Comparison of ENCODE assay signal across 24 cellular contexts in genomic region chr9:96817973-96818372, GRCh38.
"Had no signal": no experiment of that assay in that cellular context is flagged by ENCODE, and none has a peak within 500 bp of the region (broad histone marks: within the 10 kb centered on the region; RNA-seq: fewer than 3 reads in every experiment).

No MANE protein-coding gene starts in this region.

- H3K36me3 ChIP-seq: prostate gland had no signal

- H3K4me3 ChIP-seq: dorsolateral prefrontal cortex, gastroesophageal sphincter, lower lobe of right lung, ovary, prostate gland, tibial nerve had no signal

- H3K27ac ChIP-seq: breast epithelium, dorsolateral prefrontal cortex, epithelial cell of prostate, gastroesophageal sphincter, lower lobe of right lung, ovary, prostate gland, tibial nerve had no signal

- H3K27me3 ChIP-seq: breast epithelium, dorsolateral prefrontal cortex, gastroesophageal sphincter, ovary, tibial nerve had no signal

- ATAC-seq: activated CD4-positive, alpha-beta T cell treated with anti-CD3 and anti-CD28 coated beads for 36 hours; activated T-helper 17 cell treated with anti-CD3 and anti-CD28 coated beads, Interleukin-2, amount 50 U/mL, for 72 hours; gastroesophageal sphincter; left colon; lower lobe of right lung; natural killer cell treated with Interleukin-12 subunit alpha and Interleukin-12 subunit beta and Interleukin-15 and Interleukin-18, amount 100 ng/mL, for 72 hours; stimulated activated naive CD8-positive, alpha-beta T cell treated with anti-CD3 and anti-CD28 coated beads, Interleukin-15, Interleukin-2, amounts not matched to agents 100 U/mL and 50 U/mL, for 24 hours; WTC11 had no signal

- H3K4me1 ChIP-seq: breast epithelium, gastroesophageal sphincter, lower lobe of right lung, prostate gland, tibial nerve had no signal

- DNase-seq: activated CD4-positive, alpha-beta T cell treated with anti-CD3 and anti-CD28 coated beads for 36 hours; activated CD4-positive, alpha-beta T cell treated with anti-CD3 and anti-CD28 coated beads, Interleukin-2, amount 50 U/mL, for 4 hours; activated CD8-positive, alpha-beta memory T cell treated with anti-CD3 and anti-CD28 coated beads for 24 hours; activated CD8-positive, alpha-beta memory T cell treated with anti-CD3 and anti-CD28 coated beads, Interleukin-2, amount 50 U/mL, for 4 hours; activated T-cell treated with anti-CD3 and anti-CD28 coated beads, Interleukin-2, amount 50 U/mL, for 24 hours; amniotic stem cell; dorsolateral prefrontal cortex; head of caudate nucleus; left colon; lower lobe of right lung; ovary; stimulated activated CD4-positive, alpha-beta T cell treated with anti-CD3 and anti-CD28 coated beads, Interleukin-12 subunit alpha, Interleukin-12 subunit beta, amount 100 ng/mL, for 4 hours; stimulated activated CD4-positive, alpha-beta T cell treated with anti-CD3 and anti-CD28 coated beads, Interleukin-4, amount 100 ng/mL, for 4 hours; stimulated activated naive CD8-positive, alpha-beta T cell treated with anti-CD3 and anti-CD28 coated beads, Interleukin-15, Interleukin-2, amounts not matched to agents 100 U/mL and 50 U/mL, for 24 hours; substantia nigra; T-helper 1 cell had no signal
